ENCODE assay signal across 8 cellular contexts in the genomic region with DNA sequence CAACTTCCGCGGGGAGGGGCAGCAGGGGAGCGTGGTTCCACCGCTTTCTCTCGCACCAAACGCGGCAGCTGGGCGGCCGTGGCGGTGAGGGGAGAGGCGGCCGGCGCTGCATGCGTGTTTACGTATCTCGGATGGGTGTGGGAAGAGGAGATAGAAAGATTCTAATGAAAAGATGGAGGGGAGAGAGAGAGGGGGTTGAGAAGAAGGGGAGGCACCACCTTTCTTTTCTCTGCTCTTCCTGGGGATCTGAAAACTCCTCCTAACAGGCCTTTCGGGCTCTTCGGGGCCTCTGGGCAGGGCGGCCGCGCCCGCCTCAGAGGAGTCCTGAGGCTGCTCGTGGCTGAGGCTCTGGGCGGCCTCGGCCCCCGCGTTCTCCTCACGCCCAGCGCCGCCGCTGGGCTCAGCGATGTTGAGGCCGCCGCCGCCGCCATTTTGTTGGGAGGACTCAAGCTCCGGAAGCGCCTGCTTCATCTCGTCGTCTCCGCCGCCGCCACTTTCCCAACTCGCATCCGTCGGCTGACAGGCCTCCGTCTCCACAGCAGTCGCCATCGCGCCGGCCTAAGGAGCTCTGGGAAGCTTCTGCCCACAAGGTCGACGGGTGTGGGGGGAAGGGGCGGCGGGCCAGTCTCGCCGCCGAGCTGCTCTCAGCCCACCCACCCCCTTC. TPM values are rescaled to one million over a fixed set of nuclear protein-coding genes. Genes with fewer than 3 reads are reported as not detected.
DNase-seq lines count a peak whose midpoint lies in the region; ATAC-seq and TF ChIP-seq lines count a peak whose summit lies in the region.

No MANE protein-coding gene starts in this region.

- peak; percentile 73 for DNase-seq in A673 (ENCODE audit: low spot score)
- DNase-seq in NCI-H446 (lab: John Stamatoyannopoulos, UW): peak; percentile 23 to 58
- peak; percentile 68 to 76 for DNase-seq in activated CD4-positive, alpha-beta T cell treated with anti-CD3 and anti-CD28 coated beads for 4 hours
- DNase-seq in choroid plexus epithelial cell (ENCODE audit: low read depth): peak; percentile 84
- peak; percentile 80 to 83 for DNase-seq in left colon
- peak; percentile 57 to 68 for DNase-seq in stimulated activated CD4-positive, alpha-beta T cell treated with anti-CD3 and anti-CD28 coated beads, Interleukin-1b, Interleukin-23, amount 100 ng/mL, for 4 hours (ENCODE audit: low read depth in 2 of 2)

- BruUV-seq in A673 (replicated peaks; lab: Mats Ljungman, UMichigan): TSS peak; percentile 81

- H3K9me3 ChIP-seq in A673 (ENCODE audit: low read depth, low read length, poor library complexity, severe bottlenecking): peaks cover 7% of the 10 kb centered on the region

- TF ChIP-seq CTCF in A673 (conservative IDR thresholded peaks at IDR 0.05; ENCODE audit: low read depth, low read length) (no peak), choroid plexus epithelial cell (conservative IDR thresholded peaks at IDR 0.05; ENCODE audit: low read depth, low read length) (peak; percentile 11)

- no peaks in the 10 kb centered on the region for H3K27me3 ChIP-seq in A673 (replicated peaks; ENCODE audit: insufficient read depth, low read depth, low read length, poor library complexity)

- POLR2A ChIA-PET in A673 (lab: Charles Lee; ENCODE audit: low non-redundant PET): interaction anchor here (0.6 kb wide), 1 partner anchor 314 kb away, joined by 3 read pairs; no protein-coding TSS in a partner anchor

- H3K27ac ChIP-seq in A673 (ENCODE audit: low read depth, low read length, poor library complexity, severe bottlenecking): peak overlapping the region; percentile 95

- H3K4me3 ChIP-seq in A673 (ENCODE audit: low read depth, low read length, poor library complexity, severe bottlenecking) (peak overlapping the region; percentile 62), choroid plexus epithelial cell (ENCODE audit: low read depth, low read length) (peak overlapping the region; percentile 82)

- ATAC-seq in GM18867 (IDR thresholded peaks at IDR 0.05; ENCODE audit: unreplicated experiment) (peak; percentile 72), HG03097 (IDR thresholded peaks at IDR 0.05; ENCODE audit: low FRiP score, unreplicated experiment) (peak; percentile 69), left colon (peak; percentile 78)

- H3K36me3 ChIP-seq in A673 (ENCODE audit: insufficient read depth, low read length, poor library complexity, severe bottlenecking): no peaks in the 10 kb centered on the region

- H3K4me1 ChIP-seq in A673 (ENCODE audit: insufficient read depth, low read length, poor library complexity, severe bottlenecking): peaks cover 3% of the 10 kb centered on the region

- CTCF ChIA-PET in A673 (lab: Charles Lee): no interaction called here

- intact Hi-C loops in A673 (cut with micrococcal nuclease; ENCODE audit: unreplicated experiment) (no loop called here), left colon (cut with DNase I, micrococcal nuclease) (no loop called here)

RNA-seq across cellular contexts. Expression of a gene that starts 0.5 kb away (rescaled TPM):
- 29.0 and 32.6 TPM in 2 replicates for total RNA-seq in A673 (2021)
- total RNA-seq in left colon: 10 to 100 TPM; 41.2 to 43.1 TPM

Comparison
In these comparisons a context has a peak if more than half of its experiments do, and no peak if none do; other contexts are left out.
1. Peak in every context shown above with its lines: DNase-seq, ATAC-seq, H3K4me3 ChIP-seq and H3K27ac ChIP-seq.